8 cellular contexts compared by ENCODE assay signal in genomic region chr16:1300664-1301476, GRCh38. TPM values are rescaled to one million over a fixed set of nuclear protein-coding genes. Genes with fewer than 3 reads are reported as not detected.
DNase-seq lines count a peak whose midpoint lies in the region; ATAC-seq and TF ChIP-seq lines count a peak whose summit lies in the region.

No MANE protein-coding gene starts in this region.

- peak overlapping the region in 1 of 3 donors; percentile 33 for H3K4me3 ChIP-seq in liver (ENCODE audit: low read depth in 1 of 3, low read length in 3 of 3)

- DNase-seq in ELF-1 (ENCODE audit: low read depth, low spot score) (peak; percentile 84), M059J (ENCODE audit: low read depth) (peak; percentile 45), cerebellum (ENCODE audit: low spot score) (peak; percentile 46), GM19240 (ENCODE audit: insufficient read length, low spot score) (no peak)
- DNase-seq in activated CD4-positive, CD25-positive, alpha-beta regulatory T cell treated with anti-CD3 and anti-CD28 coated beads, Interleukin-2, amount 50 U/mL, for 72 hours, result peak; percentile 84
- peak; percentile 48 to 72 (median 49) for DNase-seq in stimulated activated CD4-positive, alpha-beta T cell treated with anti-CD3 and anti-CD28 coated beads, TNF-alpha, amount 100 ng/mL, for 24 hours (ENCODE audit: low read depth in 3 of 3)

- no peaks in the 10 kb centered on the region for H3K27me3 ChIP-seq in liver (ENCODE audit: control insufficient read depth in 4 of 4, insufficient read depth in 4 of 4, low read length in 3 of 4)

- ATAC-seq in GM19397 (IDR thresholded peaks at IDR 0.05; ENCODE audit: unreplicated experiment), result no peak

- peak; percentile 80 for TF ChIP-seq CTCF in liver (IDR thresholded peaks at IDR 0.05; ENCODE audit: low read depth, low read length, missing input control)

- peaks cover 5 to 35% (median 25%) of the 10 kb centered on the region in 4 donors for H3K4me1 ChIP-seq in liver (ENCODE audit: control insufficient read depth in 4 of 4, insufficient read depth in 4 of 4, low read length in 3 of 4)

- peak overlapping the region; percentile 37 to 76 for H3K27ac ChIP-seq in liver (ENCODE audit: low read depth in 1 of 2, low read length in 2 of 2)

- no peaks in the 10 kb centered on the region for H3K36me3 ChIP-seq in liver (ENCODE audit: control insufficient read depth in 4 of 4, insufficient read depth in 3 of 4, low read depth in 1 of 4, low read length in 3 of 4)

- no peak overlapping the region for H3K9ac ChIP-seq in liver (ENCODE audit: low read depth in 1 of 2, low read length in 2 of 2)

- H3K9me3 ChIP-seq in liver (ENCODE audit: control insufficient read depth in 4 of 4, low read length in 3 of 4), result no peaks in the 10 kb centered on the region

- WGBS in liver, result 10% methylated on average over 42 of the region's 42 CpGs

- TF ChIP-seq RAD21 in liver (IDR thresholded peaks at IDR 0.05), result peak; percentile 56 to 79

TF ChIP-seq in liver, 16 proteins besides CTCF, POLR2A, EP300 and RAD21:
- TF ChIP-seq HNF4A (conservative IDR thresholded peaks at IDR 0.05) (no peak), YY1 (IDR thresholded peaks at IDR 0.05) (peak; percentile 15), HNF4G (IDR thresholded peaks at IDR 0.05) (no peak)
- TF ChIP-seq, protein P1, sequence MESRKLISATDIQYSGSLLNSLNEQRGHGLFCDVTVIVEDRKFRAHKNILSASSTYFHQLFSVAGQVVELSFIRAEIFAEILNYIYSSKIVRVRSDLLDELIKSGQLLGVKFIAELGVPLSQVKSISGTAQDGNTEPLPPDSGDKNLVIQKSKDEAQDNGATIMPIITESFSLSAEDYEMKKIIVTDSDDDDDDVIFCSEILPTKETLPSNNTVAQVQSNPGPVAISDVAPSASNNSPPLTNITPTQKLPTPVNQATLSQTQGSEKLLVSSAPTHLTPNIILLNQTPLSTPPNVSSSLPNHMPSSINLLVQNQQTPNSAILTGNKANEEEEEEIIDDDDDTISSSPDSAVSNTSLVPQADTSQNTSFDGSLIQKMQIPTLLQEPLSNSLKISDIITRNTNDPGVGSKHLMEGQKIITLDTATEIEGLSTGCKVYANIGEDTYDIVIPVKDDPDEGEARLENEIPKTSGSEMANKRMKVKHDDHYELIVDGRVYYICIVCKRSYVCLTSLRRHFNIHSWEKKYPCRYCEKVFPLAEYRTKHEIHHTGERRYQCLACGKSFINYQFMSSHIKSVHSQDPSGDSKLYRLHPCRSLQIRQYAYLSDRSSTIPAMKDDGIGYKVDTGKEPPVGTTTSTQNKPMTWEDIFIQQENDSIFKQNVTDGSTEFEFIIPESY (IDR thresholded peaks at IDR 0.05), result no peak

RNA-seq across cellular contexts. Expression of gene UBE2I, which starts 8.6 kb away (rescaled TPM):
- 85.7 and 87.6 TPM in 2 replicates for total RNA-seq in M059J (2014; rRNA removed; shearing (Covaris generic))
- total RNA-seq in cerebellum (62.0 TPM), liver (10 to 100 TPM; 21.8 to 23.9 TPM)
- polyA plus RNA-seq in liver, result 10 to 100 TPM; 19.4 to 23.2 TPM

RNA-seq across cellular contexts. Expression of gene BAIAP3, which starts 32.6 kb away (rescaled TPM):
- total RNA-seq in M059J (2014; rRNA removed; shearing (Covaris generic)), result 0.34 TPM in 1 of 2 replicates, not detected in the other
- total RNA-seq in cerebellum, result 8.8 TPM
- 1 to 10 TPM; 2.3 to 2.8 TPM for total RNA-seq in liver
- polyA plus RNA-seq in liver, result 1 to 10 TPM; 1.6 to 3.8 TPM

RNA-seq across cellular contexts. Expression of gene TPSD1, which starts 45.0 kb away (rescaled TPM):
- total RNA-seq in M059J (2014; rRNA removed; shearing (Covaris generic)), result not detected in 2 replicates
- total RNA-seq in cerebellum (not detected), liver (under 1 TPM in 1 of 2 donors, not detected in 1; 0.28 TPM)
- under 1 TPM in 1 of 2 donors, not detected in 1; 0.40 TPM for polyA plus RNA-seq in liver

RNA-seq across cellular contexts. Expression of gene TSR3, which starts 50.8 kb away (rescaled TPM):
- 54.2 and 101 TPM in 2 replicates for total RNA-seq in M059J (2014; rRNA removed; shearing (Covaris generic))
- total RNA-seq in cerebellum (18.1 TPM), liver (10 to 100 TPM; 20.3 to 29.5 TPM)
- 10 to 100 TPM; 28.3 to 29.9 TPM for polyA plus RNA-seq in liver

RNA-seq across cellular contexts. Expression of gene GNPTG, which starts 50.9 kb away (rescaled TPM):
- total RNA-seq in M059J (2014; rRNA removed; shearing (Covaris generic)), result 43.8 and 50.1 TPM in 2 replicates
- total RNA-seq in cerebellum (18.4 TPM), liver (10 to 100 TPM; 24.4 to 31.4 TPM)
- polyA plus RNA-seq in liver, result 10 to 100 TPM; 50.7 to 79.6 TPM
